Comparison of ENCODE assay signal across 1 cellular context in genomic region chr4:99361268-99361922, GRCh38.
TF ChIP-seq lines count a peak whose summit lies in the region.

No MANE protein-coding gene starts in this region.

TF ChIP-seq in IMR-90, 13 proteins besides CTCF, POLR2A, EP300 and RAD21 (continued from another document):
- no peak for TF ChIP-seq ELK1 (IDR thresholded peaks at IDR 0.05; ENCODE audit: borderline replicate concordance, low read depth, low read length)
- TF ChIP-seq BHLHE40 (IDR thresholded peaks at IDR 0.05; ENCODE audit: low read depth, low read length): no peak
- no peak for TF ChIP-seq MAZ (IDR thresholded peaks at IDR 0.05; ENCODE audit: borderline replicate concordance, low read depth, low read length)
